21 cellular contexts compared by ENCODE assay signal in genomic region chr3:45079715-45080114, GRCh38. TPM values are rescaled to one million over a fixed set of nuclear protein-coding genes. Genes with fewer than 3 reads are reported as not detected.
DNase-seq lines count a peak whose midpoint lies in the region; ATAC-seq, FAIRE-seq and TF ChIP-seq lines count a peak whose summit lies in the region.
"Had no signal": no experiment of that assay in that cellular context is flagged by ENCODE, and none has a peak within 500 bp of the region (broad histone marks: within the 10 kb centered on the region; RNA-seq: fewer than 3 reads in every experiment).

No MANE protein-coding gene starts in this region.

- H3K4me3 ChIP-seq in left ventricle myocardium inferior (no peak overlapping the region), K562 (no peak overlapping the region), transverse colon (no peak overlapping the region)
- H3K4me3 ChIP-seq: A549, GM12878, SK-N-MC had no signal

- no peak for DNase-seq in left ventricle myocardium superior
- DNase-seq in left ventricle myocardium inferior = no peak
- DNase-seq in K562 (ENCODE audit: extremely low read depth in 1 of 4, low spot score in 3 of 4) = no peak
- DNase-seq in left colon = no peak
- no peak for DNase-seq in transverse colon
- no peak for DNase-seq in NCI-H187 treated with DMSO at 0.1 percent for 48 hours (lab: John Stamatoyannopoulos, UW)
- DNase-seq: Caco-2; CD4-positive, alpha-beta T cell; EL; H7; NCI-H1105 treated with DMSO at 0.1 percent for 48 hours; NCI-H1694; NCI-H510A treated with DMSO at 0.1 percent for 48 hours; SHP77 had no signal

- H4K20me1 ChIP-seq in K562 (replicated peaks; ENCODE audit: control insufficient read depth, insufficient read depth, low read length) = no peaks in the 10 kb centered on the region

- no TSS peak for BruUV-seq in K562 (replicated peaks; lab: Mats Ljungman, UMichigan)

- H3K9me1 ChIP-seq in K562 (ENCODE audit: control insufficient read depth, insufficient read depth, low read length) = no peaks in the 10 kb centered on the region

- H3K9ac ChIP-seq in K562 (ENCODE audit: insufficient read depth in 1 of 2, low read depth in 2 of 2, low read length in 2 of 2) = peak overlapping the region; percentile 35 to 76; a peak in 3 of 4 replicates

- TF ChIP-seq RAD21 in K562 (CRISPR knock-in tag; conservative IDR thresholded peaks at IDR 0.05 in 1 of 2, IDR thresholded peaks at IDR 0.05 in 1 of 2) = no peak

- H2AFZ ChIP-seq in K562 (ENCODE audit: low read depth, low read length) = peak overlapping the region; percentile 67

- TF ChIP-seq POLR2A in K562 (conservative IDR thresholded peaks at IDR 0.05) = no peak
- TF ChIP-seq POLR2A in transverse colon (IDR thresholded peaks at IDR 0.05) = no peak

- in situ Hi-C loops in K562 (cut with MboI) = no loop called here
- in situ Hi-C loops in transverse colon (cut with MboI; ENCODE audit: low pct_ligation_motif_present in 1 of 4, low pct_unique_long_range_greater_than_20kb in 1 of 4, low sequenced_read_pairs in 3 of 4) = no loop called here

- no peaks in the 10 kb centered on the region for H3K36me3 ChIP-seq in left ventricle myocardium inferior
- peaks cover 2% of the 10 kb centered on the region; the same call in 2 of the 3 replicates for H3K36me3 ChIP-seq in K562 (ENCODE audit: control insufficient read depth, insufficient read depth, low read length)
- H3K36me3 ChIP-seq in transverse colon = no peaks in the 10 kb centered on the region

- ATAC-seq in left ventricle myocardium superior (peak; percentile 72), K562 (peak; percentile 14; the same call in 2 of the 3 replicates), left colon (peak; percentile 67), GM21723 (IDR thresholded peaks at IDR 0.05; ENCODE audit: unreplicated experiment) (no peak), GM21825 (IDR thresholded peaks at IDR 0.05; ENCODE audit: unreplicated experiment) (no peak)
- ATAC-seq: GM12878, Panc1 had no signal

- H3K4me1 ChIP-seq in left ventricle myocardium inferior = peaks cover 6% of the 10 kb centered on the region
- peaks cover 21 to 69% of the 10 kb centered on the region in 2 experiments; a peak in 4 of 5 replicates for H3K4me1 ChIP-seq in K562 (replicated peaks in 1 of 2; ENCODE audit: control insufficient read depth in 2 of 2, insufficient read depth in 2 of 2, low read length in 2 of 2)
- H3K4me1 ChIP-seq in transverse colon = peaks cover 3 to 14% (median 13%) of the 10 kb centered on the region in 4 donors
- H3K4me1 ChIP-seq: A549 had no signal

- FAIRE-seq in K562 (lab: Jason Lieb, UNC) = no peak
- FAIRE-seq: A549, GM12878, HTR-8/SVneo had no signal

- intact Hi-C loops in left ventricle myocardium superior (cut with micrococcal nuclease) (no loop called here), left ventricle myocardium inferior (cut with micrococcal nuclease) (no loop called here), K562 (cut with micrococcal nuclease) (no loop called here), left colon (cut with DNase I, micrococcal nuclease) (no loop called here), transverse colon (cut with DNase I; ENCODE audit: low total_unique reads) (no loop called here)

- 53% methylated on average over 1 of the region's 1 CpG for WGBS in K562 (ENCODE audit: insufficient coverage, low coverage, missing lambda C conversion rate)
- WGBS in transverse colon (ENCODE audit: low coverage in 1 of 2), 2 donors = 50% methylated on average over 1 of the region's 1 CpG; no CpG with 5 or more reads in 1 of the 2 donors

- TF ChIP-seq EP300 in K562 (IDR thresholded peaks at IDR 0.05; ENCODE audit: low read length) = no peak
- no peak for TF ChIP-seq EP300 in transverse colon (IDR thresholded peaks at IDR 0.05; ENCODE audit: low read depth)

- POLR2A ChIA-PET in K562 (lab: Yijun Ruan, JAX) = interaction anchor here (0.6 to 1.4 kb wide), 5 partner anchors 8 to 871 kb away, joined by 3 to 7 read pairs (median 4); no protein-coding TSS in a partner anchor

- CTCF ChIA-PET in K562 (lab: Yijun Ruan, JAX; ENCODE audit: low intra/inter-chr PET ratio) = no interaction called here

- TF ChIP-seq CTCF in left ventricle myocardium inferior (IDR thresholded peaks at IDR 0.05; ENCODE audit: borderline replicate concordance) (no peak), K562 (IDR thresholded peaks at IDR 0.05 in 2 of 3, conservative IDR thresholded peaks at IDR 0.05 in 1 of 3; ENCODE audit: insufficient read depth in 2 of 3, low read depth in 1 of 3, low read length in 3 of 3) (no peak), transverse colon (IDR thresholded peaks at IDR 0.05) (no peak)

- H3K27ac ChIP-seq in left ventricle myocardium inferior (replicated peaks) (no peak overlapping the region), K562 (ENCODE audit: extremely low read depth, low read depth, low read length) (peak overlapping the region; percentile 37; the same call in 2 of the 3 replicates), transverse colon (peak overlapping the region; percentile 47 to 77 (median 62))
- H3K27ac ChIP-seq: A549, SK-N-MC had no signal

- peaks cover 15% of the 10 kb centered on the region; the same call in 1 of the 3 replicates for H3K79me2 ChIP-seq in K562 (ENCODE audit: control insufficient read depth, insufficient read depth, low read length)

- H3K27me3 ChIP-seq in left ventricle myocardium inferior (ENCODE audit: low read depth) = no peaks in the 10 kb centered on the region
- no peaks in the 10 kb centered on the region for H3K27me3 ChIP-seq in K562 (ENCODE audit: control insufficient read depth in 2 of 2, insufficient read depth in 2 of 2, low read length in 2 of 2)
- no peaks in the 10 kb centered on the region for H3K27me3 ChIP-seq in transverse colon

- peak overlapping the region; percentile 5 for H3K4me2 ChIP-seq in K562 (ENCODE audit: insufficient read depth, low read length)
- H3K4me2 ChIP-seq: A549 had no signal

- H3K9me3 ChIP-seq in left ventricle myocardium inferior (replicated peaks) (no peaks in the 10 kb centered on the region), K562 (replicated peaks; ENCODE audit: control insufficient read depth, insufficient read depth, low read depth, low read length) (no peaks in the 10 kb centered on the region), transverse colon (no peaks in the 10 kb centered on the region)
- H3K9me3 ChIP-seq: A549, Caco-2 had no signal

TF ChIP-seq in K562, 482 proteins besides CTCF, POLR2A, EP300 and RAD21 (continues in another document):
- TF ChIP-seq RBM15 (IDR thresholded peaks at IDR 0.05; ENCODE audit: insufficient read depth, low read length) = no peak
- TF ChIP-seq CBFA2T3 (IDR thresholded peaks at IDR 0.05) = peak; percentile 42
- TF ChIP-seq ZFP36 (IDR thresholded peaks at IDR 0.05; ENCODE audit: low read depth, low read length, partially characterized antibody) = peak; percentile 44
- 0 out of 6 replicates have a peak, but pooled peaks of 1 of the 3 experiments have one; percentile 5 for TF ChIP-seq ZBTB11 (CRISPR knock-in tag; IDR thresholded peaks at IDR 0.05)
- TF ChIP-seq PHF20 (IDR thresholded peaks at IDR 0.05; ENCODE audit: partially characterized antibody) = no peak
- TF ChIP-seq ASH1L (IDR thresholded peaks at IDR 0.05; ENCODE audit: borderline replicate concordance, low read depth, partially characterized antibody) = no peak
- TF ChIP-seq SREBF1 (IDR thresholded peaks at IDR 0.05; ENCODE audit: borderline replicate concordance, low read depth, low read length) = 0 out of 2 replicates have a peak, but pooled peaks have one; percentile 46

RNA-seq across cellular contexts. Expression of gene CLEC3B, which starts 53.6 kb away (rescaled TPM):
- total RNA-seq in left ventricle myocardium superior = 68.0 TPM
- total RNA-seq in left ventricle myocardium inferior = 80.8 TPM
- not detected in 2 replicates for total RNA-seq in K562 (2011; cell fraction: chromatin; rRNA removed; ENCODE audit: low replicate concordance)
- 0.33 TPM in 1 of 2 replicates, not detected in the other for total RNA-seq in K562 (2011; cell fraction: nucleolus; rRNA removed)
- not detected in 2 replicates for total RNA-seq in K562 (2011; cell fraction: nucleoplasm; rRNA removed)
- 0.33 TPM in 1 of 2 replicates, not detected in the other for total RNA-seq in K562 (2014; rRNA removed)
- not detected in 2 replicates for total RNA-seq in K562 (2014; rRNA removed; fragmentation: Illumina TruSeq; extraction: Trizol)
- total RNA-seq in K562 (2015; rRNA removed; fragmentation: Illumina TruSeq; extraction: Trizol) = not detected in 2 replicates
- not detected in 2 replicates for total RNA-seq in K562 (2021)
- 0.19 TPM in 1 of 2 replicates, not detected in the other for polyA plus RNA-seq in K562 (2011; rRNA removed)
- 0.27 TPM in 1 of 2 replicates, not detected in the other for polyA plus RNA-seq in K562 (2011; cell fraction: cytosol; rRNA removed)
- 0.41 and 0.52 TPM in 2 replicates for polyA plus RNA-seq in K562 (2011; cell fraction: nucleus; rRNA removed)
- polyA plus RNA-seq in K562 (2012) = 0.19 TPM in 1 of 2 replicates, not detected in the other
- not detected in 2 replicates for polyA plus RNA-seq in K562 (2014; fragmentation: Illumina TruSeq; extraction: Trizol)
- not detected for polyA plus RNA-seq in K562 (2014; fragmentation: Nextera tagmentation; extraction: Ambion mirVana)
- polyA plus RNA-seq in K562 (2014; rRNA removed) = not detected in 2 replicates
- not detected in 2 replicates for polyA minus RNA-seq in K562 (2011; rRNA and poly(A)+ RNA removed)
- not detected in 2 replicates for polyA minus RNA-seq in K562 (2011; cell fraction: cytosol; rRNA and poly(A)+ RNA removed)
- polyA minus RNA-seq in K562 (2011; cell fraction: nucleus; rRNA and poly(A)+ RNA removed) = 0.54 TPM in 1 of 2 replicates, not detected in the other
- total RNA-seq in left colon = 10 to 100 TPM; 13.7 to 19.2 TPM
- 10 to 100 TPM in 3 of 4 donors, 1 to 10 TPM in 1; 6.0 to 70.7 (median 16.4) TPM for total RNA-seq in transverse colon
- total RNA-seq: H7 had no signal
- polyA plus RNA-seq: A549, GM12878 had no signal

Comparison
In these comparisons a context has a peak if more than half of its experiments do, and no peak if none do; other contexts are left out.
1. ATAC-seq: peak in left ventricle myocardium superior (single experiment), K562 (single experiment) and left colon (single experiment); none in GM21723 (single experiment) and GM21825 (single experiment).
2. RNA of gene CLEC3B, which starts 53.6 kb away (total RNA-seq): 80.8 TPM in left ventricle myocardium inferior (single experiment), 68.0 TPM in left ventricle myocardium superior (single experiment), 6.0 to 70.7 TPM in transverse colon and 13.7 to 19.2 TPM in left colon; 0.33 TPM in K562; every median in the first group is over 4 times any median in the second.